Comparison of ENCODE assay signal across 8 cellular contexts in the genomic region with DNA sequence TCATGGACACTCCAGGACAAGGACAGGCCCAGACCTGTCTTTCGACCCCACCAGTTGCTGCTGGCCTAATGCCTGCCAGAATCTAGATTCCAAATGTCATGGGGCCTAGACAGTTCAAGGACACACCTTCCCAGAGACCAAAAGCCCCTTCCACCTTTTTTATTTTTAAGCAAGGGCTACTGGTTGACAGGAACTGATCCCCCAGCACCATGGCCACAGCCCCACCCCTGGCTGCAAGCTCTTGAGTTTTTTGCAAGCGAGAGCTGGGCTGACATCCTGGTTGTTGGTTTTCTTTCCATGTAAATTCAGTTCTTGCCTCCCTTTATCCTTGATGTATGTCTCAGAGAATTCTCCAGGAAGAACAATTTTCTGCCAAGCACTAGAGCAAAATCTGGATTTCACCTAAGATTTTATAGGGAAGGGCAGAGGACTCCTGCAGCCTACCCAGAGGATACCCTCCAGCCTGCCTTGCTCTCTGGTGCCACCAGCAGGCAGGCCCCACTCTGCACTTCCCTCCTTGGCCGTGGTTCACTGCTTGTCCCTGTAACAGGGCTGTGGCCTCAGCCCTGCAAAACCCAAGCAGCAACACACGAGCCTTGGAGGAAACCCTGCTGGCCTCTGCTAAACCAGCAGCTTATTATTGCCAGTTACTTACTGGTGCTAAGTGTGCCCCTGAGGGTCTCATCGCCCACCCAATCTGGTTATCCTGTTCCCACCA.
DNase-seq lines count a peak whose midpoint lies in the region; ATAC-seq and TF ChIP-seq lines count a peak whose summit lies in the region.

No MANE protein-coding gene starts in this region.

- ATAC-seq in DND-41 (ENCODE audit: insufficient read depth, low read depth) = no peak

- H3K4me1 ChIP-seq in DND-41 (ENCODE audit: insufficient read depth, low read length) = no peaks in the 10 kb centered on the region

- peaks cover 4% of the 10 kb centered on the region for H3K27me3 Mint-ChIP-seq in activated T-helper 1 cell treated with anti-CD3 and anti-CD28 coated beads, Interleukin-12 subunit alpha, Interleukin-12 subunit beta, Interleukin-2, Interleukin-4 antibody, amounts not matched to agents 30 ng/mL and 10 ng/mL and 1 ng/mL, durations not matched to agents 14 hours and 24 hours and 36 hours (ENCODE audit: insufficient read depth)

- peaks cover 9% of the 10 kb centered on the region for H3K9me3 ChIP-seq in DND-41 (ENCODE audit: insufficient read depth, low read length, severe bottlenecking)

- in situ Hi-C loops in brain microvascular endothelial cell (cut with HindIII; ENCODE audit: low pct_ligation_motif_present, low sequenced_read_pairs) = no loop called here

- H3K79me2 ChIP-seq in DND-41 (ENCODE audit: insufficient read depth, low read length) = no peaks in the 10 kb centered on the region

- H3K27ac ChIP-seq in DND-41 (ENCODE audit: low read length) (no peak overlapping the region), brain microvascular endothelial cell (no peak overlapping the region)

- H3K4me1 Mint-ChIP-seq in activated T-helper 1 cell treated with anti-CD3 and anti-CD28 coated beads, Interleukin-12 subunit alpha, Interleukin-12 subunit beta, Interleukin-2, Interleukin-4 antibody, amounts not matched to agents 30 ng/mL and 10 ng/mL and 1 ng/mL, durations not matched to agents 14 hours and 24 hours and 36 hours (ENCODE audit: low read depth) = peaks cover 14% of the 10 kb centered on the region

- TF ChIP-seq EP300 in Ishikawa (IDR thresholded peaks at IDR 0.05; ENCODE audit: borderline replicate concordance) = no peak

- DNase-seq in DND-41 = no peak
- DNase-seq in brain microvascular endothelial cell = peak; percentile 47
- DNase-seq in kidney epithelial cell (ENCODE audit: low read depth) = no peak
- no peak for DNase-seq in NCI-H146 (lab: John Stamatoyannopoulos, UW)
- no peak for DNase-seq in cerebellum (ENCODE audit: low spot score)
- no peak for DNase-seq in activated T-helper 1 cell treated with anti-CD3 and anti-CD28 coated beads, Interleukin-12 subunit alpha, Interleukin-12 subunit beta, Interleukin-2, Interleukin-4 antibody, amounts not matched to agents 30 ng/mL and 10 ng/mL and 1 ng/mL, durations not matched to agents 14 hours and 24 hours and 36 hours (ENCODE audit: low spot score)
- no peak for DNase-seq in H4 (ENCODE audit: low spot score)

- TF ChIP-seq CTCF in DND-41 (IDR thresholded peaks at IDR 0.05; ENCODE audit: borderline replicate concordance, extremely low read depth, low read length, poor library complexity, severe bottlenecking) = peak; percentile 59
- peak; percentile 92 for TF ChIP-seq CTCF in brain microvascular endothelial cell (IDR thresholded peaks at IDR 0.05; ENCODE audit: low read depth, low read length, missing control alignments)
- peak; percentile 41 for TF ChIP-seq CTCF in kidney epithelial cell (IDR thresholded peaks at IDR 0.05; ENCODE audit: insufficient read depth, low read length, poor library complexity, severe bottlenecking)

- no peak overlapping the region for H3K9ac ChIP-seq in DND-41 (ENCODE audit: low read depth, low read length)

- TF ChIP-seq RAD21 in Ishikawa (IDR thresholded peaks at IDR 0.05; ENCODE audit: low read depth) = peak; percentile 83

- peaks cover 11% of the 10 kb centered on the region for H3K27me3 ChIP-seq in DND-41 (ENCODE audit: insufficient read depth, low read length, poor library complexity)
- H3K27me3 ChIP-seq in brain microvascular endothelial cell (replicated peaks) = no peaks in the 10 kb centered on the region
- no peaks in the 10 kb centered on the region for H3K27me3 ChIP-seq in kidney epithelial cell (ENCODE audit: control insufficient read depth, insufficient read depth, low read length)

- no peak overlapping the region for H3K4me3 ChIP-seq in DND-41 (ENCODE audit: low read depth in 1 of 2, low read length in 2 of 2)
- no peak overlapping the region for H3K4me3 ChIP-seq in brain microvascular endothelial cell (ENCODE audit: low read depth, low read length)
- H3K4me3 ChIP-seq in kidney epithelial cell (ENCODE audit: low read depth, low read length) = no peak overlapping the region

- intact Hi-C loops in activated T-helper 1 cell treated with anti-CD3 and anti-CD28 coated beads, Interleukin-12 subunit alpha, Interleukin-12 subunit beta, Interleukin-2, Interleukin-4 antibody, amounts not matched to agents 30 ng/mL and 10 ng/mL and 1 ng/mL, durations not matched to agents 14 hours and 24 hours and 36 hours (cut with micrococcal nuclease) = no loop called here

- H3K36me3 Mint-ChIP-seq in activated T-helper 1 cell treated with anti-CD3 and anti-CD28 coated beads, Interleukin-12 subunit alpha, Interleukin-12 subunit beta, Interleukin-2, Interleukin-4 antibody, amounts not matched to agents 30 ng/mL and 10 ng/mL and 1 ng/mL, durations not matched to agents 14 hours and 24 hours and 36 hours (ENCODE audit: low read depth) = no peaks in the 10 kb centered on the region

- no peak overlapping the region for H2AFZ ChIP-seq in DND-41 (ENCODE audit: low read depth, low read length)

- no peaks in the 10 kb centered on the region for H3K36me3 ChIP-seq in DND-41 (ENCODE audit: insufficient read depth, low read length)
- no peaks in the 10 kb centered on the region for H3K36me3 ChIP-seq in brain microvascular endothelial cell (replicated peaks)
- no peaks in the 10 kb centered on the region for H3K36me3 ChIP-seq in kidney epithelial cell (ENCODE audit: control insufficient read depth, insufficient read depth, low read length)

- no peak overlapping the region for H3K4me2 ChIP-seq in DND-41 (ENCODE audit: insufficient read depth, low read length)

- H3K4me3 Mint-ChIP-seq in activated T-helper 1 cell treated with anti-CD3 and anti-CD28 coated beads, Interleukin-12 subunit alpha, Interleukin-12 subunit beta, Interleukin-2, Interleukin-4 antibody, amounts not matched to agents 30 ng/mL and 10 ng/mL and 1 ng/mL, durations not matched to agents 14 hours and 24 hours and 36 hours = no peak overlapping the region

- H3K9me3 Mint-ChIP-seq in activated T-helper 1 cell treated with anti-CD3 and anti-CD28 coated beads, Interleukin-12 subunit alpha, Interleukin-12 subunit beta, Interleukin-2, Interleukin-4 antibody, amounts not matched to agents 30 ng/mL and 10 ng/mL and 1 ng/mL, durations not matched to agents 14 hours and 24 hours and 36 hours = no peaks in the 10 kb centered on the region

- H3K27ac Mint-ChIP-seq in activated T-helper 1 cell treated with anti-CD3 and anti-CD28 coated beads, Interleukin-12 subunit alpha, Interleukin-12 subunit beta, Interleukin-2, Interleukin-4 antibody, amounts not matched to agents 30 ng/mL and 10 ng/mL and 1 ng/mL, durations not matched to agents 14 hours and 24 hours and 36 hours = no peak overlapping the region

- H4K20me1 ChIP-seq in DND-41 (ENCODE audit: insufficient read depth, low read length) = no peaks in the 10 kb centered on the region

TF ChIP-seq in Ishikawa, 13 proteins besides CTCF, POLR2A, EP300 and RAD21:
- no peak for TF ChIP-seq CREB1 (IDR thresholded peaks at IDR 0.05; ENCODE audit: low read depth)
- no peak for TF ChIP-seq TEAD4 (IDR thresholded peaks at IDR 0.05)
- TF ChIP-seq, protein P1, sequence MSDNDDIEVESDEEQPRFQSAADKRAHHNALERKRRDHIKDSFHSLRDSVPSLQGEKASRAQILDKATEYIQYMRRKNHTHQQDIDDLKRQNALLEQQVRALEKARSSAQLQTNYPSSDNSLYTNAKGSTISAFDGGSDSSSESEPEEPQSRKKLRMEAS (IDR thresholded peaks at IDR 0.05) = no peak

Comparison
In these comparisons a context has a peak if more than half of its experiments do, and no peak if none do; other contexts are left out.
1. CTCF ChIP-seq: peak in every context shown above with its lines; median percentile 92 in brain microvascular endothelial cell; 59 in DND-41; 41 in kidney epithelial cell.